ENCODE assay signal across 12 cellular contexts in the genomic region with DNA sequence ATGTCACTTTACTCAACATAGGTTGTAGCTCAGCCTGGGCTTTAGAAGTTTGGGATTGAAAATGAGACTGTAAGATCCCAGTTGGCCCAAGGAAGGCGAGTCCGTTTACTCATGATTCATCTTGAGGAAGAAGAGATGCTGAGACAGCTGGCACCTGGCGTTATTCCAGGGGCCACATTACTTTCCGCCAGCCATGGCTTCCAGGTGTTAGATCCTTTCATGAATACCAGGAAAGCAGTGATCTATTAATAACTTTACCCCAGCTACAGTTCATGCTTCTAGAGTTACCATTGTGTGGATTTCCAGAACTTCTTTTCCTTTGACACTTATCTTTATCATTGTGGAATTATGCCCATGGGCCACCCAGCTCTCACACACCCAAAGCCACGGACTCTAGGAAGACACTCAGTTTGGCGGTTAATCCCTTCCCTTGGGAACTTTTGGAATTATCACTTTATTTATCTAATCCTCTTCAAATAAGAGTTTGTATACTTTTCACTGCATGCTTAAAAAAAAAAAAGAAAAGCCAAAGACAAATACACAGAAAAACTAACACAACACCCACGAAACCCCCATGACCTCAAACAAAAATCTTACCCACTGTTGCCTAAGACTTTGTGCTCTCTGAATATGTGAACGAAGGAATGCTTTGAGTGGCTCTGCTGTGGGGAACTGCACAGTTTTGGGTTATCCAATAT. TPM values are rescaled to one million over a fixed set of nuclear protein-coding genes. Genes with fewer than 3 reads are reported as not detected.
DNase-seq lines count a peak whose midpoint lies in the region; ATAC-seq, FAIRE-seq and TF ChIP-seq lines count a peak whose summit lies in the region.
"Had no signal": no experiment of that assay in that cellular context is flagged by ENCODE, and none has a peak within 500 bp of the region (broad histone marks: within the 10 kb centered on the region; RNA-seq: fewer than 3 reads in every experiment).

No MANE protein-coding gene starts in this region.

- H3K27me3 Mint-ChIP-seq in type B pancreatic cell: no peaks in the 10 kb centered on the region
- H3K27me3 Mint-ChIP-seq: activated B cell treated with CpG ODN at 0.5 μM for 24 hours; stimulated activated naive B cell treated with anti-CD40 and anti-IgM and Interleukin-4, amounts not matched to agents 10 μg/mL and 1 μg/mL and 100 μg/mL, for 72 hours had no signal

- H3K9me3 ChIP-seq in body of pancreas: no peaks in the 10 kb centered on the region
- H3K9me3 ChIP-seq in HepG2 (ENCODE audit: low read length): no peaks in the 10 kb centered on the region

- DNase-seq in NCI-H82 (lab: John Stamatoyannopoulos, UW) (peak; percentile 18), NCI-H82 treated with DMSO at 0.1 percent for 48 hours (lab: John Stamatoyannopoulos, UW; ENCODE audit: unreplicated experiment) (no peak), body of pancreas (peak; percentile 61 to 80 (median 66)), HepG2 (ENCODE audit: low spot score) (peak; percentile 33), type B pancreatic cell (ENCODE audit: extremely low spot score, unreplicated experiment) (no peak)
- DNase-seq in effector CD8-positive, alpha-beta T cell (lab: John Stamatoyannopoulos, UW): no peak
- no peak for DNase-seq in stimulated activated CD4-positive, alpha-beta T cell treated with anti-CD3 and anti-CD28 coated beads, Interleukin-4, amount 100 ng/mL, for 24 hours
- DNase-seq: activated B cell treated with CpG ODN at 0.5 μM for 24 hours; SHP77; stimulated activated naive B cell treated with anti-CD40 and anti-IgM and Interleukin-4, amounts not matched to agents 10 μg/mL and 1 μg/mL and 100 μg/mL, for 72 hours had no signal

- H3K4me1 ChIP-seq in body of pancreas (peaks cover 43% of the 10 kb centered on the region), HepG2 (ENCODE audit: insufficient read depth, low read length) (peaks cover 71% of the 10 kb centered on the region)

- no peak for FAIRE-seq in HepG2 (lab: Jason Lieb, UNC)

- peak overlapping the region; percentile 29; the same call in 1 of the 2 replicates for H3K4me2 ChIP-seq in HepG2 (ENCODE audit: low read depth, low read length)

- CTCF ChIA-PET in HepG2 (lab: Yijun Ruan, JAX; ENCODE audit: low intra/inter-chr PET ratio, low total read pairs): no interaction called here

- WGBS in body of pancreas, 2 donors: 46 to 50% methylated on average over 8 of the region's 8 CpGs
- 60% methylated on average over 8 of the region's 8 CpGs for WGBS in HepG2 (ENCODE audit: low lambda C conversion rate)

- TF ChIP-seq CTCF in body of pancreas (IDR thresholded peaks at IDR 0.05): no peak
- no peak for TF ChIP-seq CTCF in HepG2 (CRISPR knock-in tag; IDR thresholded peaks at IDR 0.05)
- no peak for TF ChIP-seq CTCF in type B pancreatic cell (conservative IDR thresholded peaks at IDR 0.05)

- no peaks in the 10 kb centered on the region for H3K36me3 ChIP-seq in body of pancreas (replicated peaks in 1 of 2; ENCODE audit: insufficient read depth in 1 of 2, low read depth in 2 of 2)
- H3K36me3 ChIP-seq in HepG2 (replicated peaks in 1 of 2; ENCODE audit: control insufficient read depth in 1 of 2, insufficient read depth in 2 of 2, low read length in 2 of 2): no peaks in the 10 kb centered on the region; a peak in 1 of 5 replicates

- TF ChIP-seq RAD21 in HepG2 (CRISPR knock-in tag; IDR thresholded peaks at IDR 0.05): no peak

- no peaks in the 10 kb centered on the region for H4K20me1 ChIP-seq in HepG2 (ENCODE audit: insufficient read depth, low read length)

- H3K4me3 ChIP-seq in body of pancreas: no peak overlapping the region
- no peak overlapping the region for H3K4me3 ChIP-seq in HepG2 (replicated peaks in 1 of 3; ENCODE audit: insufficient read depth in 1 of 3, low read depth in 2 of 3, low read length in 3 of 3)

- no peak overlapping the region for H2AFZ ChIP-seq in HepG2 (ENCODE audit: low read length)

- no peaks in the 10 kb centered on the region for H3K9me3 Mint-ChIP-seq in type B pancreatic cell
- H3K9me3 Mint-ChIP-seq: activated B cell treated with CpG ODN at 0.5 μM for 24 hours; central memory CD8-positive, alpha-beta T cell; stimulated activated naive B cell treated with anti-CD40 and anti-IgM and Interleukin-4, amounts not matched to agents 10 μg/mL and 1 μg/mL and 100 μg/mL, for 72 hours had no signal

- H3K79me2 ChIP-seq in HepG2 (ENCODE audit: insufficient read depth, low read length): peaks cover 10% of the 10 kb centered on the region

- ATAC-seq in body of pancreas: no peak
- ATAC-seq in HepG2: no peak; the same call in 2 of the 3 replicates
- no peak for ATAC-seq in GM18861 (IDR thresholded peaks at IDR 0.05; ENCODE audit: unreplicated experiment)
- ATAC-seq: stimulated activated naive B cell treated with anti-CD40 and anti-IgM and Interleukin-4, amounts not matched to agents 10 μg/mL and 1 μg/mL and 100 μg/mL, for 72 hours had no signal

- H3K27me3 ChIP-seq in body of pancreas (no peaks in the 10 kb centered on the region), HepG2 (ENCODE audit: control insufficient read depth in 1 of 2, insufficient read depth in 2 of 2, low read length in 2 of 2) (no peaks in the 10 kb centered on the region)

- H3K9ac ChIP-seq in HepG2 (ENCODE audit: insufficient read depth, low read depth, low read length): no peak overlapping the region

- peaks cover 64% of the 10 kb centered on the region for H3K4me1 Mint-ChIP-seq in type B pancreatic cell (ENCODE audit: unreplicated experiment)
- H3K4me1 Mint-ChIP-seq: activated B cell treated with CpG ODN at 0.5 μM for 24 hours; central memory CD8-positive, alpha-beta T cell; stimulated activated naive B cell treated with anti-CD40 and anti-IgM and Interleukin-4, amounts not matched to agents 10 μg/mL and 1 μg/mL and 100 μg/mL, for 72 hours had no signal

- no TSS peak for BruUV-seq in HepG2 (replicated peaks; lab: Mats Ljungman, UMichigan)

- intact Hi-C loops in body of pancreas (cut with DNase I) (no loop called here), HepG2 (cut with micrococcal nuclease; ENCODE audit: unreplicated experiment) (no loop called here)

- TF ChIP-seq EP300 in HepG2 (IDR thresholded peaks at IDR 0.05; ENCODE audit: low read depth in 2 of 2, low read length in 2 of 2) (no peak), HepG2 (CRISPR knock-in tag; IDR thresholded peaks at IDR 0.05; ENCODE audit: borderline replicate concordance) (no peak)

- peak overlapping the region; percentile 13 for H3K4me3 Mint-ChIP-seq in type B pancreatic cell
- H3K4me3 Mint-ChIP-seq: activated B cell treated with CpG ODN at 0.5 μM for 24 hours; central memory CD8-positive, alpha-beta T cell; stimulated activated naive B cell treated with anti-CD40 and anti-IgM and Interleukin-4, amounts not matched to agents 10 μg/mL and 1 μg/mL and 100 μg/mL, for 72 hours had no signal

- in situ Hi-C loops in HepG2 (cut with HindIII; ENCODE audit: extremely low pct_ligation_motif_present, low pct_unique_long_range_greater_than_20kb): no loop called here

- peak overlapping the region; percentile 94 for H3K27ac Mint-ChIP-seq in type B pancreatic cell
- H3K27ac Mint-ChIP-seq: activated B cell treated with CpG ODN at 0.5 μM for 24 hours; stimulated activated naive B cell treated with anti-CD40 and anti-IgM and Interleukin-4, amounts not matched to agents 10 μg/mL and 1 μg/mL and 100 μg/mL, for 72 hours had no signal

- TF ChIP-seq POLR2A in body of pancreas (IDR thresholded peaks at IDR 0.05) (no peak), HepG2 (IDR thresholded peaks at IDR 0.05; ENCODE audit: insufficient read depth in 1 of 2, low read depth in 2 of 2, low read length in 2 of 2) (no peak)

- peaks cover 19% of the 10 kb centered on the region for H3K36me3 Mint-ChIP-seq in type B pancreatic cell
- H3K36me3 Mint-ChIP-seq: stimulated activated naive B cell treated with anti-CD40 and anti-IgM and Interleukin-4, amounts not matched to agents 10 μg/mL and 1 μg/mL and 100 μg/mL, for 72 hours had no signal

- H3K27ac ChIP-seq in body of pancreas: peak overlapping the region in 2 of 4 donors; percentile 40 to 42
- peak overlapping the region; percentile 17 for H3K27ac ChIP-seq in HepG2 (ENCODE audit: extremely low read length, insufficient read depth, low read length)

- POLR2A ChIA-PET in HepG2 (lab: Yijun Ruan, JAX): no interaction called here

TF ChIP-seq in HepG2, 621 proteins besides CTCF, POLR2A, EP300 and RAD21 (continues in another document):
- TF ChIP-seq RARA (CRISPR knock-in tag; IDR thresholded peaks at IDR 0.05): peak; percentile 26; the same call in 1 of the 2 replicates
- no peak for TF ChIP-seq SMC3 (IDR thresholded peaks at IDR 0.05; ENCODE audit: low read length)
- no peak for TF ChIP-seq ZNF296 (CRISPR knock-in tag; conservative IDR thresholded peaks at IDR 0.05)
- TF ChIP-seq FOXP1 (IDR thresholded peaks at IDR 0.05): no peak
- peak; percentile 30; the same call in 1 of the 2 replicates for TF ChIP-seq FOXP1 (CRISPR knock-in tag; IDR thresholded peaks at IDR 0.05)

RNA-seq across cellular contexts. Expression of a gene that starts 26.9 kb away (rescaled TPM):
- total RNA-seq in body of pancreas (10 to 100 TPM; 25.7 to 27.5 TPM), HepG2 (2016; rRNA removed; fragmentation: Illumina TruSeq; extraction: Trizol) (18.2 and 26.6 TPM in 2 replicates), type B pancreatic cell (ENCODE audit: low replicate concordance) (83.1 and 102 TPM in 2 replicates)
- 2.0 and 2.7 TPM in 2 replicates for total RNA-seq in HepG2 (2016; cell fraction: cytosol; rRNA removed; fragmentation: Illumina TruSeq; extraction: Trizol; ENCODE audit: low read depth)
- total RNA-seq in HepG2 (2016; cell fraction: insoluble cytoplasmic fraction; rRNA removed; fragmentation: Illumina TruSeq; extraction: Trizol): 18.6 and 25.3 TPM in 2 replicates
- total RNA-seq in HepG2 (2016; cell fraction: membrane; rRNA removed; fragmentation: Illumina TruSeq; extraction: Trizol): 10.1 and 10.7 TPM in 2 replicates
- total RNA-seq in HepG2 (2016; cell fraction: nucleus; rRNA removed; fragmentation: Illumina TruSeq; extraction: Trizol): 12.7 and 16.1 TPM in 2 replicates
- 12.3 and 12.6 TPM in 2 replicates for polyA plus RNA-seq in HepG2 (2011; rRNA removed)
- polyA plus RNA-seq in HepG2 (2011; cell fraction: cytosol; rRNA removed): 8.2 and 17.6 TPM in 2 replicates
- polyA plus RNA-seq in HepG2 (2011; cell fraction: nucleus; rRNA removed): 9.7 and 9.9 TPM in 2 replicates
- polyA plus RNA-seq in HepG2 (2012): 9.8 and 13.8 TPM in 2 replicates
- 2.3 and 2.9 TPM in 2 replicates for polyA plus RNA-seq in HepG2 (2016; cell fraction: cytosol; fragmentation: Illumina TruSeq; extraction: Trizol; ENCODE audit: low read depth)
- 21.5 and 21.9 TPM in 2 replicates for polyA plus RNA-seq in HepG2 (2016; cell fraction: insoluble cytoplasmic fraction; fragmentation: Illumina TruSeq; extraction: Trizol; ENCODE audit: low read depth)
- 4.3 and 5.3 TPM in 2 replicates for polyA plus RNA-seq in HepG2 (2016; cell fraction: membrane; fragmentation: Illumina TruSeq; extraction: Trizol; ENCODE audit: low read depth)
- 12.4 and 16.3 TPM in 2 replicates for polyA plus RNA-seq in HepG2 (2016; cell fraction: nucleus; fragmentation: Illumina TruSeq; extraction: Trizol; ENCODE audit: insufficient read depth, low read depth)
- 23.8 and 42.0 TPM in 2 replicates for polyA minus RNA-seq in HepG2 (2011; rRNA and poly(A)+ RNA removed; ENCODE audit: low replicate concordance)
- polyA minus RNA-seq in HepG2 (2011; cell fraction: cytosol; rRNA and poly(A)+ RNA removed): 5.7 and 14.3 TPM in 2 replicates
- polyA minus RNA-seq in HepG2 (2011; cell fraction: nucleus; rRNA and poly(A)+ RNA removed): 13.2 and 14.3 TPM in 2 replicates

Comparison
In these comparisons a context has a peak if more than half of its experiments do, and no peak if none do; other contexts are left out.
1. DNase-seq: peak in NCI-H82 (single experiment), body of pancreas (4 of 4) and HepG2 (single experiment); none in NCI-H82 treated with DMSO at 0.1 percent for 48 hours (single experiment), type B pancreatic cell (single experiment), effector CD8-positive, alpha-beta T cell (single experiment) and stimulated activated CD4-positive, alpha-beta T cell treated with anti-CD3 and anti-CD28 coated beads, Interleukin-4, amount 100 ng/mL, for 24 hours (single experiment).